19 cellular contexts compared by ENCODE assay signal in genomic region chr14:39247256-39247655, GRCh38. TPM values are rescaled to one million over a fixed set of nuclear protein-coding genes. Genes with fewer than 3 reads are reported as not detected.
A peak's percentile ranks its signal among the peaks of the same experiment; 100 is the strongest.
DNase-seq lines count a peak whose midpoint lies in the region; ATAC-seq and TF ChIP-seq lines count a peak whose summit lies in the region.
"Had no signal": no experiment of that assay in that cellular context is flagged by ENCODE, and none has a peak within 500 bp of the region (broad histone marks: within the 10 kb centered on the region; RNA-seq: fewer than 3 reads in every experiment).

No MANE protein-coding gene starts in this region.

- H3K27me3 ChIP-seq in ACC112 (ENCODE audit: insufficient read depth, low read length), result no peaks in the 10 kb centered on the region
- H3K27me3 ChIP-seq: cardiac muscle cell, Peyer's patch had no signal

- no peak for ATAC-seq in HG03442 (IDR thresholded peaks at IDR 0.05; ENCODE audit: unreplicated experiment)
- no peak for ATAC-seq in GM19467 (IDR thresholded peaks at IDR 0.05; ENCODE audit: unreplicated experiment)
- ATAC-seq in HG02763 (IDR thresholded peaks at IDR 0.05; ENCODE audit: unreplicated experiment), result no peak
- ATAC-seq: psoas muscle; stimulated activated effector memory CD8-positive, alpha-beta T cell treated with anti-CD3 and anti-CD28 coated beads, Interleukin-12 subunit alpha, Interleukin-12 subunit beta, amount 100 ng/mL, for 72 hours had no signal

- H2AFZ ChIP-seq in ACC112 (ENCODE audit: low read length, unreplicated experiment), result peak overlapping the region; percentile 74

- DNase-seq in HCEC 1CT, result peak; percentile 84
- DNase-seq in amniotic stem cell (lab: John Stamatoyannopoulos, UW), result peak; percentile 71
- peak; percentile 59 for DNase-seq in fibroblast of villous mesenchyme (ENCODE audit: low read depth)
- no peak for DNase-seq in head of caudate nucleus
- DNase-seq: activated CD4-positive, alpha-beta T cell treated with anti-CD3 and anti-CD28 coated beads, Interleukin-2, amount 50 U/mL, for 48 hours; DMS79 treated with DMSO at 0.1 percent for 48 hours; immature natural killer cell; NCI-H1105 treated with DMSO at 0.1 percent for 48 hours; Peyer's patch; psoas muscle; stimulated activated CD4-positive, alpha-beta T cell treated with anti-CD3 and anti-CD28 coated beads, Interleukin-2, amount 100 ng/mL, for 48 hours; T-helper 9 cell had no signal

- peak overlapping the region; percentile 30 for H3K27ac ChIP-seq in ACC112 (ENCODE audit: low read depth, low read length)
- H3K27ac ChIP-seq: cardiac muscle cell, Peyer's patch, psoas muscle had no signal

- no peak for TF ChIP-seq CTCF in fibroblast of villous mesenchyme (IDR thresholded peaks at IDR 0.05; ENCODE audit: insufficient read depth, low read depth, low read length)

- H3K4me3 ChIP-seq in ACC112 (ENCODE audit: low read depth, low read length) (peak overlapping the region; percentile 26), fibroblast of villous mesenchyme (ENCODE audit: low read depth, low read length) (no peak overlapping the region)
- H3K4me3 ChIP-seq: cardiac muscle cell, HAP-1, Peyer's patch, psoas muscle had no signal

- no peaks in the 10 kb centered on the region for H3K36me3 ChIP-seq in ACC112 (ENCODE audit: insufficient read depth, low read length)
- H3K36me3 ChIP-seq: cardiac muscle cell, HAP-1, Peyer's patch had no signal

- intact Hi-C loops in head of caudate nucleus (cut with DNase I), result no loop called here

- no peaks in the 10 kb centered on the region for H3K79me2 ChIP-seq in ACC112 (ENCODE audit: control insufficient read depth, insufficient read depth, low read length, unreplicated experiment)

- peaks cover 15% of the 10 kb centered on the region for H3K4me1 ChIP-seq in ACC112 (ENCODE audit: control insufficient read depth, insufficient read depth, low read length, unreplicated experiment)
- H3K4me1 ChIP-seq: HAP-1, Peyer's patch, psoas muscle had no signal

RNA-seq across cellular contexts. Expression of gene MIA2, which starts 13.5 kb away (rescaled TPM):
- total RNA-seq in fibroblast of villous mesenchyme, result 14.5 and 21.6 TPM in 2 replicates

Comparison
In these comparisons a context has a peak if more than half of its experiments do, and no peak if none do; other contexts are left out.
1. DNase-seq: peak in HCEC 1CT (single experiment), amniotic stem cell (single experiment) and fibroblast of villous mesenchyme (single experiment); none in head of caudate nucleus (0 of 42).